In genomic region chr5:175712313-175712680, GRCh38 we compare ENCODE assay signal across 25 cellular contexts. TPM values are rescaled to one million over a fixed set of nuclear protein-coding genes. Genes with fewer than 3 reads are reported as not detected.
DNase-seq lines count a peak whose midpoint lies in the region; ATAC-seq and TF ChIP-seq lines count a peak whose summit lies in the region.
"Had no signal": no experiment of that assay in that cellular context is flagged by ENCODE, and none has a peak within 500 bp of the region (broad histone marks: within the 10 kb centered on the region; RNA-seq: fewer than 3 reads in every experiment).

No MANE protein-coding gene starts in this region.

- H3K27me3 ChIP-seq in heart left ventricle = no peaks in the 10 kb centered on the region
- H3K27me3 ChIP-seq in right atrium auricular region = no peaks in the 10 kb centered on the region
- H3K27me3 ChIP-seq in Loucy (ENCODE audit: insufficient read depth, low read length, poor library complexity, severe bottlenecking) = no peaks in the 10 kb centered on the region

- WGBS in heart left ventricle, 4 donors = 71 to 88% (median 75%) methylated on average over 8 of the region's 8 CpGs

- intact Hi-C loops in heart left ventricle (cut with DNase I) = loop anchor here in 1 of 10 donors (10.0 kb wide), 1 partner anchor 47 kb away; no protein-coding TSS in a partner anchor

- H2AFZ ChIP-seq in Loucy (ENCODE audit: low read length) = no peak overlapping the region

- H3K4me3 ChIP-seq in heart left ventricle (no peak overlapping the region), right atrium auricular region (no peak overlapping the region), Loucy (ENCODE audit: low read length, poor library complexity, severe bottlenecking) (no peak overlapping the region)
- H3K4me3 ChIP-seq: A549, GM12878, K562, SK-N-MC had no signal

- TF ChIP-seq CTCF in heart left ventricle (IDR thresholded peaks at IDR 0.05) = no peak
- no peak for TF ChIP-seq CTCF in right atrium auricular region (IDR thresholded peaks at IDR 0.05)
- no peak for TF ChIP-seq CTCF in Loucy (conservative IDR thresholded peaks at IDR 0.05; ENCODE audit: low read length)

- peaks cover 0 to 19% (median 6%) of the 10 kb centered on the region in 12 donors for H3K9me3 ChIP-seq in heart left ventricle
- peaks cover 0 to 6% of the 10 kb centered on the region in 2 donors for H3K9me3 ChIP-seq in right atrium auricular region
- H3K9me3 ChIP-seq in Loucy (ENCODE audit: insufficient read depth, low read depth, low read length) = no peaks in the 10 kb centered on the region
- H3K9me3 ChIP-seq: BE2C, Caco-2 had no signal

- peaks cover 0 to 50% (median 13%) of the 10 kb centered on the region in 12 donors for H3K4me1 ChIP-seq in heart left ventricle
- H3K4me1 ChIP-seq in right atrium auricular region = peaks cover 0 to 5% of the 10 kb centered on the region in 2 donors
- H3K4me1 ChIP-seq in Loucy (ENCODE audit: insufficient read depth, low read length, poor library complexity, severe bottlenecking) = peaks cover 22% of the 10 kb centered on the region
- H3K4me1 ChIP-seq: A549 had no signal

- no peak for DNase-seq in heart left ventricle
- no peak for DNase-seq in right atrium auricular region (ENCODE audit: low spot score)
- peak; percentile 11 for DNase-seq in left lobe of liver (ENCODE audit: low spot score)
- no peak for DNase-seq in SIG-M5 treated with dmso at 0.1 percent for 504 hours (lab: John Stamatoyannopoulos, UW; ENCODE audit: unreplicated experiment)
- DNase-seq: CD4-positive, alpha-beta memory T cell; HCEC 1CT; MM.1S; NCI-H1048; NCI-H1417 treated with DMSO at 0.1 percent for 48 hours; NCI-H187; NCI-H526 had no signal

- no peak for ATAC-seq in heart left ventricle
- ATAC-seq in left lobe of liver = no peak
- ATAC-seq in GM18502 (IDR thresholded peaks at IDR 0.05; ENCODE audit: poor library complexity, unreplicated experiment) = no peak
- ATAC-seq in HG03108 (IDR thresholded peaks at IDR 0.05; ENCODE audit: unreplicated experiment) = no peak
- ATAC-seq: A549, GM12878, HepG2, K562 had no signal

- no peaks in the 10 kb centered on the region for H3F3A ChIP-seq in Loucy (ENCODE audit: low read depth)

- peak overlapping the region in 7 of 12 donors; percentile 13 to 58 (median 40) for H3K27ac ChIP-seq in heart left ventricle
- H3K27ac ChIP-seq in right atrium auricular region = no peak overlapping the region
- H3K27ac ChIP-seq: A549, HL-60, SK-N-MC had no signal

- no peak for TF ChIP-seq POLR2A in heart left ventricle (IDR thresholded peaks at IDR 0.05)

- H4K20me1 ChIP-seq in Loucy (ENCODE audit: insufficient read depth, low read length, poor library complexity, severe bottlenecking) = no peaks in the 10 kb centered on the region

- H3K4me2 ChIP-seq in Loucy (ENCODE audit: low read depth, low read length, poor library complexity, severe bottlenecking) = peak overlapping the region; percentile 55
- H3K4me2 ChIP-seq: A549 had no signal

- no peak overlapping the region for H3K9ac ChIP-seq in Loucy (ENCODE audit: low read depth, low read length, poor library complexity, severe bottlenecking)

- H3K36me3 ChIP-seq in heart left ventricle (peaks cover 0 to 16% (median 0%) of the 10 kb centered on the region in 9 donors), right atrium auricular region (no peaks in the 10 kb centered on the region), Loucy (ENCODE audit: insufficient read depth, low read length) (no peaks in the 10 kb centered on the region)
- H3K36me3 ChIP-seq: BE2C had no signal

- no peaks in the 10 kb centered on the region for H3K9me2 ChIP-seq in Loucy (replicated peaks; ENCODE audit: low read depth, low read length)

- H3K79me2 ChIP-seq in Loucy (ENCODE audit: insufficient read depth, low read length) = no peaks in the 10 kb centered on the region

RNA-seq across cellular contexts. Expression of gene HRH2, which starts 54.4 kb away (rescaled TPM):
- total RNA-seq in heart left ventricle (10 to 100 TPM; 26.0 to 66.0 (median 37.7) TPM), right atrium auricular region (10 to 100 TPM in 1 of 2 donors, 1 to 10 TPM in 1; 8.0 to 18.9 TPM), left lobe of liver (0.23 TPM)
- 10 to 100 TPM; 27.8 to 34.6 TPM for polyA plus RNA-seq in heart left ventricle
- total RNA-seq: Caco-2, HepG2, HT-29, K562, LHCN-M2, OCI-LY7 had no signal
- polyA plus RNA-seq: HepG2 had no signal

Comparison
In these comparisons a context has a peak if more than half of its experiments do, and no peak if none do; other contexts are left out.
1. H3K27ac ChIP-seq: peak in heart left ventricle (7 of 12); none in right atrium auricular region (0 of 2).